In the genomic region with DNA sequence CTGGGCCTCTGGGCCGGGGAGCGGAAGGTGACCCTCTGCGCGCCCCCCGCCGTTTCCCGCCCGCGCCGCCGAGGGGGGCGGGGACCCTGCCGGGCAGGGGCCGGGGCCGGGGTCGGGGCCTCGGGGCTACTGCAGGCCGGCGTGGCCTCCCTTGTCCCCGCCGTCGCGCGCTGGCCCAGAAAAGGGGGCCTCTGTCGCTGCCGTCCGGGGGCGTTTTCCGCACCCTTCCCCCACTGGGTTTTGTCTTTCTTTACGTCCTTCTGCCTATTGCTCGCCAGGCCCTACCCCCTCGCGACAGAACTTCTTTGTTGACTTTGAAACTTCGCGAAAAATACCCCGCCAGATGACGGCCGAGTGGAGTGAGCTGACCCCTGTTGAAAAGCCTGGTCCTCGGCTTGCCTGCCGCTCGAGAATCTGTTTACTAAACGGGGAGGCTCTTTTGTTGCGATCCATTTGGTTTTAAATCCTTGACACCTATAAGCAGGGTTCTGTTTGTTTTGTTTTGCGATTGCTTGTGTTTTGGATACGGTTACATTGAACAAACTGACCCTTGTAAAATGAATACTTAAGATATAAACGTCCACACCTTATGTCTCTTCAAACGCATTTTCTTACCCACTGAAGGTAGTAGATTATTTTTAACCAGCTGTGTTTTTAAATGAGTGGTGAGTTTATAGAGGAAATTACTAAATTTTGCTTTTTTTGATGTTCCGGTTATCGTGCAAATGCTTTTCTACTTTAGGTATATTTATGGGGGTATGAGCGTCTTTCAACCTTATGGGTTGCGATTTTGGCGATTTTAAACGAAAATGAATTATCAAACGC, we compare ENCODE assay signal across 8 cellular contexts. TPM values are rescaled to one million over a fixed set of nuclear protein-coding genes. Genes with fewer than 3 reads are reported as not detected.
DNase-seq lines count a peak whose midpoint lies in the region; ATAC-seq lines count a peak whose summit lies in the region.

No MANE protein-coding gene starts in this region.

- DNase-seq in EH (ENCODE audit: low read depth) (peak; percentile 53), LHCN-M2 (ENCODE audit: low read depth) (peak; percentile 38), T-helper 22 cell (ENCODE audit: low read depth) (peak; percentile 14), caudate nucleus (lab: John Stamatoyannopoulos, UW) (peak in 12 of 61 donors; percentile 28 to 57 (median 40)), left colon (peak in 1 of 2 donors; percentile 63), cerebellar nuclear complex (lab: John Stamatoyannopoulos, UW) (no peak)
- DNase-seq in stimulated activated CD4-positive, alpha-beta T cell treated with anti-CD3 and anti-CD28 coated beads, TNF-alpha, amount 100 ng/mL, for 1 hour (ENCODE audit: low read depth in 3 of 3, low spot score in 1 of 3) = peak in 2 of 3 donors; percentile 11 to 31

- peak overlapping the region; percentile 90 for H3K27ac ChIP-seq in caudate nucleus (ENCODE audit: low read depth, low read length)

- intact Hi-C loops in left colon (cut with DNase I, micrococcal nuclease) = no loop called here

- ATAC-seq in GM21737 (IDR thresholded peaks at IDR 0.05; ENCODE audit: unreplicated experiment) = peak; percentile 21
- ATAC-seq in left colon = peak; percentile 3

RNA-seq across cellular contexts. Expression of a gene that starts 0.8 kb away (rescaled TPM):
- total RNA-seq in LHCN-M2 (2014; rRNA removed) = 20.7 and 28.7 TPM in 2 replicates
- 34.0 TPM for polyA plus RNA-seq in LHCN-M2 (2012)
- 100 to 1,000 TPM; 153 to 168 TPM for total RNA-seq in left colon

RNA-seq across cellular contexts. Expression of a gene that starts 46.6 kb away (rescaled TPM):
- total RNA-seq in LHCN-M2 (2014; rRNA removed) (2.9 and 4.0 TPM in 2 replicates), left colon (100 to 1,000 TPM; 172 to 182 TPM)
- 15.3 TPM for polyA plus RNA-seq in LHCN-M2 (2012)

Comparison
In these comparisons a context has a peak if more than half of its experiments do, and no peak if none do; other contexts are left out.
1. DNase-seq: peak in EH (single experiment), LHCN-M2 (single experiment), T-helper 22 cell (single experiment) and stimulated activated CD4-positive, alpha-beta T cell treated with anti-CD3 and anti-CD28 coated beads, TNF-alpha, amount 100 ng/mL, for 1 hour (2 of 3); none in cerebellar nuclear complex (0 of 2).
2. RNA of a gene that starts 46.6 kb away (total RNA-seq): 172 to 182 TPM in left colon; 2.9 to 4.0 TPM in LHCN-M2; every median in the first group is over 10 times any median in the second.